ENCODE assay signal across 1 cellular context in the genomic region with DNA sequence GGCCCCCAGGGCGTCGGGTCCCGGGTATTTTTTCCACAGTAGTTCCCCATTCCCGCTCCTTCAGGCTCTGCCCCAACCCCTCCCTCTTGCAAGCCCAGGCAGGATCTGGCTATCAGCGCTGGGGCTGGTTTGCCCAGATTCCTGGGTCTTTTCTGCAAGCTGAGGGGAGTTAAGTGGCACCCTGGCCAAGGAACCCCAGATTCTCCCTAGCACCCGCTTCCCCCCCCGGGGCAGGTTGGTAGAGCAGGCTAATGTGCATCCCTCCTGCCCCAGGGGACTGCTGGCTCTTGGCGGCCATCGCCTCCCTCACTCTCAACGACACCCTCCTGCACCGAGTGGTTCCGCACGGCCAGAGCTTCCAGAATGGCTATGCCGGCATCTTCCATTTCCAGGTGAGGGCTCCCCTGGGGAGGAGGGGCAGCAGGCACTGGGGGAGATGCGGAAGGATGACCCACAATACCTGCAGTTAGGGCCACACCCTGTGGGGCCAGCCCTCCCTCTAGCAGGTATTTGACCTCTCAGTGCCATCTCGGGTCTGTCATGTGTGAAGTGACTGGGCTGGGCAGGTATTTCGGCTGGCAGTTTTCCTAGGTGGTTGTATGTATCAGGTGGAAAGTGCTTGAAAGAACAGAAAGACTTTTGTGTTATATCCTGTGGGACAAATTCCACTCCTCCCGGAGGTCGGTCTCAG.
A peak's percentile ranks its signal among the peaks of the same experiment; 100 is the strongest.
TF ChIP-seq lines count a peak whose summit lies in the region.

No MANE protein-coding gene starts in this region.

TF ChIP-seq in H1, 55 proteins besides CTCF, POLR2A, EP300 and RAD21:
- TF ChIP-seq TAF7 (optimal IDR thresholded peaks at IDR 0.05; ENCODE audit: borderline replicate concordance, low read depth, low read length) (no peak), RFX5 (IDR thresholded peaks at IDR 0.05; ENCODE audit: borderline replicate concordance, low read depth, low read length) (no peak), ASH2L (IDR thresholded peaks at IDR 0.05; ENCODE audit: low read length) (no peak), SIN3A (conservative IDR thresholded peaks at IDR 0.05 in 1 of 2, IDR thresholded peaks at IDR 0.05 in 1 of 2; ENCODE audit: low read depth in 1 of 2, low read length in 2 of 2) (no peak), YY1 (IDR thresholded peaks at IDR 0.05; ENCODE audit: low read depth, low read length) (0 out of 2 replicates have a peak, but pooled peaks have one; percentile 18), BCL11A (IDR thresholded peaks at IDR 0.05; ENCODE audit: low read depth in 2 of 2, low read length in 2 of 2) (no peak), TBP (IDR thresholded peaks at IDR 0.05; ENCODE audit: low read depth, low read length) (no peak)
TF ChIP-seq in H1: peak in this region for 1.
